In the genomic region with DNA sequence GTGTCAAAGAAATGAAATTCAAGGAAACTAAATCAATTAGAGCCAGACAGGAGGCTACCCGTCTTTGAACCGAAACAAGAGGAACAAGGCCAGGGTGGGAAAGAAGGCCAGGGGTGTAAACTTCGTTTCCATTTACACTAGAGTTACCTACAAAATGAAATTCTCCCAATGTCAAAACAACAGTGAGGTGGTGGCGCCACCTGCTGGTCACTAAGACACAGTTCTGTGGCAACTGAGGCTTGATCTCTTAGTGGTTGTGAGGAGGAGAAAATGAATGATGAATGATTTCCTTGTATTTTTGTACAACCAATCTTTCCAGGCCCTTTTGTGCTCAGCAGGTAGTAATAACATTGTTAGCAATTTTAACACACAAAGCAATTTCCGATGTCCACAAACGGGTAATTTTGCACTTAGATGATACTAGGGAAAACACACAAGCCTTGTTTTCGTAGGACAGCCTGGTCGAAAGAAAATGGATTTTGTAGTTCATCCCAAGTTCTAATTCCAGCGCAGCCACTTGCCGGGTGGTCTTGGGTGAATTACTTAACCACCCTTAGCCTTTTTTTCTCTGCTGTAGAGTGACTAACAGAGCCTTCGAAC, we compare ENCODE assay signal across 8 cellular contexts. TPM values are rescaled to one million over a fixed set of nuclear protein-coding genes. Genes with fewer than 3 reads are reported as not detected.
A peak's percentile ranks its signal among the peaks of the same experiment; 100 is the strongest.
DNase-seq lines count a peak whose midpoint lies in the region; ATAC-seq and TF ChIP-seq lines count a peak whose summit lies in the region.

No MANE protein-coding gene starts in this region.

- H3K36me3 ChIP-seq in colonic mucosa: no peaks in the 10 kb centered on the region
- no peaks in the 10 kb centered on the region for H3K36me3 ChIP-seq in liver (ENCODE audit: control insufficient read depth in 4 of 4, insufficient read depth in 3 of 4, low read depth in 1 of 4, low read length in 3 of 4)

- H3K27me3 ChIP-seq in colonic mucosa: no peaks in the 10 kb centered on the region
- no peaks in the 10 kb centered on the region for H3K27me3 ChIP-seq in liver (ENCODE audit: control insufficient read depth in 4 of 4, insufficient read depth in 4 of 4, low read length in 3 of 4)

- no peak overlapping the region for H3K4me3 ChIP-seq in colonic mucosa
- H3K4me3 ChIP-seq in liver (ENCODE audit: low read depth in 1 of 3, low read length in 3 of 3): no peak overlapping the region

- peak; percentile 89 for TF ChIP-seq CTCF in colonic mucosa (IDR thresholded peaks at IDR 0.05)
- peak; percentile 94 for TF ChIP-seq CTCF in liver (IDR thresholded peaks at IDR 0.05; ENCODE audit: low read depth, low read length, missing input control)

- intact Hi-C loops in colonic mucosa (cut with DNase I): loop anchor here (5.0 kb wide), 2 partner anchors 407 to 507 kb away; no protein-coding TSS in a partner anchor

- peak; percentile 81 for DNase-seq in GM03348 (ENCODE audit: low spot score)
- peak; percentile 56 for DNase-seq in NCI-H460 (ENCODE audit: extremely low read depth, low read depth)
- DNase-seq in activated CD4-positive, alpha-beta T cell treated with anti-CD3 and anti-CD28 coated beads for 4 hours: peak; percentile 66 to 71
- DNase-seq in colonic mucosa: peak; percentile 53
- DNase-seq in stimulated activated CD4-positive, alpha-beta T cell treated with anti-CD3 and anti-CD28 coated beads, TNF-alpha, amount 100 ng/mL, for 24 hours (ENCODE audit: low read depth in 3 of 3): peak; percentile 50 to 65 (median 54)

- H3K4me1 ChIP-seq in colonic mucosa (no peaks in the 10 kb centered on the region), liver (ENCODE audit: control insufficient read depth in 4 of 4, insufficient read depth in 4 of 4, low read length in 3 of 4) (no peaks in the 10 kb centered on the region)

- ATAC-seq in HG03159 (IDR thresholded peaks at IDR 0.05; ENCODE audit: unreplicated experiment) (peak; percentile 62), HG03045 (IDR thresholded peaks at IDR 0.05; ENCODE audit: unreplicated experiment) (no peak)

- TF ChIP-seq RAD21 in liver (IDR thresholded peaks at IDR 0.05): peak; percentile 93 to 95

- WGBS in liver: 38% methylated on average over 11 of the region's 11 CpGs

- H3K27ac ChIP-seq in colonic mucosa (no peak overlapping the region), liver (ENCODE audit: low read depth in 1 of 2, low read length in 2 of 2) (no peak overlapping the region)

- H3K9me3 ChIP-seq in colonic mucosa (no peaks in the 10 kb centered on the region), liver (ENCODE audit: control insufficient read depth in 4 of 4, low read length in 3 of 4) (no peaks in the 10 kb centered on the region)

- H3K9ac ChIP-seq in colonic mucosa (ENCODE audit: low read depth in 2 of 2, low read length in 2 of 2) (no peak overlapping the region), liver (ENCODE audit: low read depth in 1 of 2, low read length in 2 of 2) (no peak overlapping the region)

TF ChIP-seq in liver, 16 proteins besides CTCF, POLR2A, EP300 and RAD21:
- TF ChIP-seq TAF1 (conservative IDR thresholded peaks at IDR 0.05): no peak
- TF ChIP-seq JUND (IDR thresholded peaks at IDR 0.05): no peak
- TF ChIP-seq HNF4G (IDR thresholded peaks at IDR 0.05): no peak
- TF ChIP-seq SP1 (IDR thresholded peaks at IDR 0.05): no peak
- no peak for TF ChIP-seq HNF4A (conservative IDR thresholded peaks at IDR 0.05)

RNA-seq across cellular contexts. Expression of gene SOD1, which starts 54.8 kb away (rescaled TPM):
- 222 and 231 TPM in 2 replicates for total RNA-seq in NCI-H460 (2014; rRNA removed; shearing (Covaris generic))
- polyA plus RNA-seq in NCI-H460 (2014; cell fraction: nucleus; rRNA removed): 284 and 321 TPM in 2 replicates
- 100 to 1,000 TPM; 320 to 322 TPM for total RNA-seq in colonic mucosa
- total RNA-seq in liver: 100 to 1,000 TPM; 129 to 450 TPM
- 1,000 to 10,000 TPM in 1 of 2 donors, 100 to 1,000 TPM in 1; 865 to 1,258 TPM for polyA plus RNA-seq in liver
